In the genomic region with DNA sequence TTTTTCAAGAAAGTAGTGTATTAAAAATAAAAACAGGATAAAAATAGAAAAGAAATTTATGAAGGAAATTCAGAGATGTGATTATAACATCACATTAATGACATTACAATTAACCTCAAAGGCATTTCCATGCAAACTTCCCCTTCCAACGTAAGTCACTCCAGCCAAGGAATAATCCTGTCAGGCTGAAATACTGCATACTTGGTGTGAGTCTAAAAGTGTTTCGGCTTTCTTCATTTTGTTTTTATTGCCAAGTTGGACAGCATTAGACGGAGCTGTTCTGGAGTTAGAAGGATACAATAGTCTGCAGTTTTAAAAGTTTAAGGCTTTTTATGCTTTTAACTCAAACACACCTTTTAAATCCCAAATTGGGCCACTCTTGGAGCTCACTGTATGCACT, we compare ENCODE assay signal across 20 cellular contexts.
"Had no signal": no experiment of that assay in that cellular context is flagged by ENCODE, and none has a peak within 500 bp of the region (broad histone marks: within the 10 kb centered on the region; RNA-seq: fewer than 3 reads in every experiment).

No MANE protein-coding gene starts in this region.

- DNase-seq: activated CD4-positive, alpha-beta T cell treated with anti-CD3 and anti-CD28 coated beads for 1 hour; activated CD4-positive, alpha-beta T cell treated with anti-CD3 and anti-CD28 coated beads, Interleukin-2, amount 50 U/mL, for 4 hours; activated naive CD4-positive, alpha-beta T cell treated with anti-CD3 and anti-CD28 coated beads, Interleukin-2, amount 10 ng/mL, durations not matched to agents 7 days and 5 days; activated T-cell treated with anti-CD3 and anti-CD28 coated beads, Interleukin-2, amount 50 U/mL, for 1 hour; caudate nucleus; esophagus squamous epithelium; foreskin keratinocyte; immature natural killer cell; mucosa of descending colon; naive thymus-derived CD8-positive, alpha-beta T cell; posterior cingulate gyrus; small intestine; stimulated activated CD4-positive, alpha-beta T cell treated with anti-CD3 and anti-CD28 coated beads, Interleukin-4, amount 100 ng/mL, for 24 hours; stimulated activated naive CD4-positive, alpha-beta T cell; substantia nigra; transverse colon had no signal

- H3K4me3 Mint-ChIP-seq: activated CD8-positive, alpha-beta memory T cell treated with anti-CD3 and anti-CD28 coated beads, Interleukin-2, amount 10 ng/mL, durations not matched to agents 7 days and 5 days; activated naive CD4-positive, alpha-beta T cell treated with anti-CD3 and anti-CD28 coated beads, Interleukin-2, amount 10 ng/mL, durations not matched to agents 7 days and 5 days; immature natural killer cell; naive thymus-derived CD8-positive, alpha-beta T cell; T-cell had no signal

- H3K27ac ChIP-seq: foreskin keratinocyte, neutrophil, transverse colon, vagina had no signal

- ATAC-seq: foreskin keratinocyte; naive thymus-derived CD8-positive, alpha-beta T cell; T-cell had no signal

- H3K36me3 Mint-ChIP-seq: activated CD8-positive, alpha-beta memory T cell treated with anti-CD3 and anti-CD28 coated beads, Interleukin-2, amount 10 ng/mL, durations not matched to agents 7 days and 5 days; activated naive CD4-positive, alpha-beta T cell treated with anti-CD3 and anti-CD28 coated beads, Interleukin-2, amount 10 ng/mL, durations not matched to agents 7 days and 5 days; immature natural killer cell; naive thymus-derived CD8-positive, alpha-beta T cell; T-cell had no signal

- H3K4me1 Mint-ChIP-seq: immature natural killer cell had no signal

- H3K9me3 ChIP-seq: esophagus squamous epithelium, mucosa of descending colon, neutrophil, transverse colon, vagina had no signal

- H3K27ac Mint-ChIP-seq: activated CD8-positive, alpha-beta memory T cell treated with anti-CD3 and anti-CD28 coated beads, Interleukin-2, amount 10 ng/mL, durations not matched to agents 7 days and 5 days; activated naive CD4-positive, alpha-beta T cell treated with anti-CD3 and anti-CD28 coated beads, Interleukin-2, amount 10 ng/mL, durations not matched to agents 7 days and 5 days; immature natural killer cell; naive thymus-derived CD8-positive, alpha-beta T cell; T-cell had no signal

- H3K4me1 ChIP-seq: foreskin keratinocyte had no signal

- H3K27me3 ChIP-seq: esophagus squamous epithelium, foreskin keratinocyte, transverse colon, vagina had no signal

- H3K9me3 Mint-ChIP-seq: activated naive CD4-positive, alpha-beta T cell treated with anti-CD3 and anti-CD28 coated beads, Interleukin-2, amount 10 ng/mL, durations not matched to agents 7 days and 5 days; T-cell had no signal

- H3K36me3 ChIP-seq: esophagus squamous epithelium, neutrophil, transverse colon, vagina had no signal

- H3K4me3 ChIP-seq: esophagus squamous epithelium, mucosa of descending colon, transverse colon, vagina had no signal
